19 cellular contexts compared by ENCODE assay signal in the genomic region with DNA sequence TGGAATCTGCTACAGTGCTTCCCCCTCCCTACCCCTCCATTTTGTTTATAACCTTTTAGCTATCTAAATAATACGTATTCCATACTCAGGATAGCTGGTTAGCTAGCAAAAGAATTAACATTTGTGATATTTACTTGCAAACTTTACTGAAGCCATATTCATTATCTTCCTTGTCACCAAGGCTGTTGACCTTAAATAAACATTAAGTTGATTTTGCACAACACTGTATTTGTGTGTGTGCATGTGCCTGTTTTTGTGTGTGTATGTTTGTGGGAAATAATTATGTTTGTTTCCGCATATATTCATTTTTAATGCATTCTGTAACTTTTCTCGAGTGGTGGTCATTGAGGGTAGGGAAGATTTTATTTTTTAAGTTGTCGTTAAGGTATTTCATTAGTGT. TPM values are rescaled to one million over a fixed set of nuclear protein-coding genes. Genes with fewer than 3 reads are reported as not detected.
DNase-seq lines count a peak whose midpoint lies in the region; ATAC-seq, FAIRE-seq and TF ChIP-seq lines count a peak whose summit lies in the region.
"Had no signal": no experiment of that assay in that cellular context is flagged by ENCODE, and none has a peak within 500 bp of the region (broad histone marks: within the 10 kb centered on the region; RNA-seq: fewer than 3 reads in every experiment).

No MANE protein-coding gene starts in this region.

- H3K79me2 ChIP-seq in HepG2 (ENCODE audit: insufficient read depth, low read length): no peaks in the 10 kb centered on the region

- POLR2A ChIA-PET in HepG2 (lab: Yijun Ruan, JAX): no interaction called here

- peaks cover 49% of the 10 kb centered on the region for H3K36me3 Mint-ChIP-seq in activated CD4-positive, alpha-beta T cell treated with anti-CD3 and anti-CD28 coated beads, Interleukin-2, amount 10 ng/mL, durations not matched to agents 24 days and 14 days (ENCODE audit: low read depth)

- no peak overlapping the region for H3K9ac ChIP-seq in HepG2 (ENCODE audit: insufficient read depth, low read depth, low read length)
- H3K9ac ChIP-seq: BLaER1 treated with 17β-estradiol and CSF1 and Interleukin-3, amounts not matched to agents 10 nM and 100 nM had no signal

- H3K4me1 Mint-ChIP-seq in activated CD4-positive, alpha-beta T cell treated with anti-CD3 and anti-CD28 coated beads, Interleukin-2, amount 10 ng/mL, durations not matched to agents 24 days and 14 days: peaks cover 2% of the 10 kb centered on the region

- CTCF ChIA-PET in HepG2 (lab: Yijun Ruan, JAX; ENCODE audit: low intra/inter-chr PET ratio, low total read pairs): no interaction called here

- peak; percentile 20 for DNase-seq in activated CD4-positive, alpha-beta T cell treated with anti-CD3 and anti-CD28 coated beads, Interleukin-2, amount 10 ng/mL, durations not matched to agents 24 days and 14 days
- no peak for DNase-seq in activated CD4-positive, alpha-beta T cell treated with anti-CD3 and anti-CD28 coated beads, Interleukin-2, amount 50 U/mL, for 1 hour
- DNase-seq in HepG2 (ENCODE audit: low spot score) (no peak), transverse colon (no peak)
- DNase-seq: BE2C; Calu3; CD4-positive, alpha-beta T cell; CD8-positive, alpha-beta memory T cell; DMS53; DMS79 treated with DMSO at 0.1 percent for 48 hours; H7; HCEC 1CT had no signal

- TF ChIP-seq CTCF in HepG2 (CRISPR knock-in tag; IDR thresholded peaks at IDR 0.05) (no peak), transverse colon (IDR thresholded peaks at IDR 0.05) (no peak), gastroesophageal sphincter (IDR thresholded peaks at IDR 0.05) (no peak)

- no peaks in the 10 kb centered on the region for H3K9me3 Mint-ChIP-seq in activated CD4-positive, alpha-beta T cell treated with anti-CD3 and anti-CD28 coated beads, Interleukin-2, amount 10 ng/mL, durations not matched to agents 24 days and 14 days
- H3K9me3 Mint-ChIP-seq: CD4-positive, alpha-beta T cell; CD8-positive, alpha-beta memory T cell had no signal

- H3K27me3 Mint-ChIP-seq in activated CD4-positive, alpha-beta T cell treated with anti-CD3 and anti-CD28 coated beads, Interleukin-2, amount 10 ng/mL, durations not matched to agents 24 days and 14 days: no peaks in the 10 kb centered on the region
- H3K27me3 Mint-ChIP-seq: CD4-positive, alpha-beta T cell; CD8-positive, alpha-beta memory T cell had no signal

- H3K27ac ChIP-seq in HepG2 (ENCODE audit: extremely low read length, insufficient read depth, low read length): no peak overlapping the region
- H3K27ac ChIP-seq in transverse colon: peak overlapping the region; percentile 75 to 78 (median 76)
- no peak overlapping the region for H3K27ac ChIP-seq in gastroesophageal sphincter
- H3K27ac ChIP-seq: 22Rv1; BLaER1 treated with 17β-estradiol and CSF1 and Interleukin-3, amounts not matched to agents 10 nM and 100 nM had no signal

- ATAC-seq in HepG2 (no peak), HG02798 (IDR thresholded peaks at IDR 0.05; ENCODE audit: poor library complexity, unreplicated experiment) (no peak), gastroesophageal sphincter (no peak)

- H3K4me1 ChIP-seq in HepG2 (ENCODE audit: insufficient read depth, low read length): peaks cover 14% of the 10 kb centered on the region
- peaks cover 0 to 54% (median 23%) of the 10 kb centered on the region in 4 donors for H3K4me1 ChIP-seq in transverse colon
- no peaks in the 10 kb centered on the region for H3K4me1 ChIP-seq in gastroesophageal sphincter
- H3K4me1 ChIP-seq: BE2C had no signal

- peaks cover 12% of the 10 kb centered on the region for H3K9me3 ChIP-seq in HepG2 (ENCODE audit: low read length)
- no peaks in the 10 kb centered on the region for H3K9me3 ChIP-seq in transverse colon
- H3K9me3 ChIP-seq in gastroesophageal sphincter: no peaks in the 10 kb centered on the region
- H3K9me3 ChIP-seq: BE2C had no signal

- FAIRE-seq in HepG2 (lab: Jason Lieb, UNC): no peak
- FAIRE-seq: GM18507, H1 had no signal

- in situ Hi-C loops in HepG2 (cut with HindIII; ENCODE audit: extremely low pct_ligation_motif_present, low pct_unique_long_range_greater_than_20kb) (no loop called here), transverse colon (cut with MboI; ENCODE audit: low pct_ligation_motif_present in 1 of 4, low pct_unique_long_range_greater_than_20kb in 1 of 4, low sequenced_read_pairs in 3 of 4) (no loop called here)

- no peak overlapping the region for H2AFZ ChIP-seq in HepG2 (ENCODE audit: low read length)

- TF ChIP-seq POLR2A in HepG2 (IDR thresholded peaks at IDR 0.05; ENCODE audit: insufficient read depth in 1 of 2, low read depth in 2 of 2, low read length in 2 of 2) (no peak), transverse colon (IDR thresholded peaks at IDR 0.05) (no peak), gastroesophageal sphincter (IDR thresholded peaks at IDR 0.05) (no peak)

- no peaks in the 10 kb centered on the region for H4K20me1 ChIP-seq in HepG2 (ENCODE audit: insufficient read depth, low read length)
- H4K20me1 ChIP-seq: BLaER1 treated with 17β-estradiol and CSF1 and Interleukin-3, amounts not matched to agents 10 nM and 100 nM had no signal

- BruUV-seq in HepG2 (replicated peaks; lab: Mats Ljungman, UMichigan): no TSS peak

- no peak overlapping the region for H3K27ac Mint-ChIP-seq in activated CD4-positive, alpha-beta T cell treated with anti-CD3 and anti-CD28 coated beads, Interleukin-2, amount 10 ng/mL, durations not matched to agents 24 days and 14 days
- H3K27ac Mint-ChIP-seq: CD14-positive monocyte; CD4-positive, alpha-beta T cell; CD8-positive, alpha-beta memory T cell had no signal

- intact Hi-C loops in activated CD4-positive, alpha-beta T cell treated with anti-CD3 and anti-CD28 coated beads, Interleukin-2, amount 10 ng/mL, durations not matched to agents 24 days and 14 days (cut with micrococcal nuclease): no loop called here
- intact Hi-C loops in HepG2 (cut with micrococcal nuclease; ENCODE audit: unreplicated experiment): no loop called here
- intact Hi-C loops in transverse colon (cut with DNase I; ENCODE audit: low total_unique reads): no loop called here

- TF ChIP-seq EP300 in HepG2 (IDR thresholded peaks at IDR 0.05; ENCODE audit: low read depth in 2 of 2, low read length in 2 of 2) (no peak), HepG2 (CRISPR knock-in tag; IDR thresholded peaks at IDR 0.05; ENCODE audit: borderline replicate concordance) (no peak), transverse colon (IDR thresholded peaks at IDR 0.05; ENCODE audit: low read depth) (no peak), gastroesophageal sphincter (IDR thresholded peaks at IDR 0.05) (no peak)

- H3K36me3 ChIP-seq in HepG2 (replicated peaks in 1 of 2; ENCODE audit: control insufficient read depth in 1 of 2, insufficient read depth in 2 of 2, low read length in 2 of 2) (peaks cover 3 to 25% of the 10 kb centered on the region in 2 experiments; a peak in 4 of 5 replicates), transverse colon (peaks cover 0 to 17% (median 7%) of the 10 kb centered on the region in 4 donors), gastroesophageal sphincter (peaks cover 0 to 49% of the 10 kb centered on the region in 2 donors)

- WGBS in HepG2 (ENCODE audit: low lambda C conversion rate): 95% methylated on average over 4 of the region's 4 CpGs
- 85 to 88% methylated on average over 4 of the region's 4 CpGs for WGBS in transverse colon (ENCODE audit: low coverage in 1 of 2), 2 donors
- WGBS in gastroesophageal sphincter (ENCODE audit: low coverage in 1 of 2), 2 donors: 95 to 97% methylated on average over 4 of the region's 4 CpGs

- H3K4me3 ChIP-seq in HepG2 (replicated peaks in 1 of 3; ENCODE audit: insufficient read depth in 1 of 3, low read depth in 2 of 3, low read length in 3 of 3) (no peak overlapping the region), transverse colon (no peak overlapping the region), gastroesophageal sphincter (no peak overlapping the region)
- H3K4me3 ChIP-seq: BLaER1 treated with 17β-estradiol and CSF1 and Interleukin-3, amounts not matched to agents 10 nM and 100 nM had no signal

- no peak for TF ChIP-seq RAD21 in HepG2 (CRISPR knock-in tag; IDR thresholded peaks at IDR 0.05)

- H3K4me2 ChIP-seq in HepG2 (ENCODE audit: low read depth, low read length): no peak overlapping the region
- H3K4me2 ChIP-seq: BLaER1 treated with 17β-estradiol and CSF1 and Interleukin-3, amounts not matched to agents 10 nM and 100 nM had no signal

- no peak overlapping the region for H3K4me3 Mint-ChIP-seq in activated CD4-positive, alpha-beta T cell treated with anti-CD3 and anti-CD28 coated beads, Interleukin-2, amount 10 ng/mL, durations not matched to agents 24 days and 14 days
- H3K4me3 Mint-ChIP-seq: CD14-positive monocyte; CD4-positive, alpha-beta T cell; CD8-positive, alpha-beta memory T cell had no signal

- no peaks in the 10 kb centered on the region for H3K27me3 ChIP-seq in HepG2 (ENCODE audit: control insufficient read depth in 1 of 2, insufficient read depth in 2 of 2, low read length in 2 of 2)
- H3K27me3 ChIP-seq in transverse colon: no peaks in the 10 kb centered on the region
- H3K27me3 ChIP-seq in gastroesophageal sphincter: no peaks in the 10 kb centered on the region
- H3K27me3 ChIP-seq: BE2C; BLaER1 treated with 17β-estradiol and CSF1 and Interleukin-3, amounts not matched to agents 10 nM and 100 nM had no signal

RNA-seq across cellular contexts. Expression of a gene that starts 15.9 kb away (rescaled TPM):
- 9.7 and 10.3 TPM in 2 replicates for total RNA-seq in activated CD4-positive, alpha-beta T cell treated with anti-CD3 and anti-CD28 coated beads, Interleukin-2, amount 10 ng/mL, durations not matched to agents 24 days and 14 days
- 25.6 and 26.9 TPM in 2 replicates for total RNA-seq in HepG2 (2016; rRNA removed; fragmentation: Illumina TruSeq; extraction: Trizol)
- total RNA-seq in HepG2 (2016; cell fraction: cytosol; rRNA removed; fragmentation: Illumina TruSeq; extraction: Trizol; ENCODE audit: low read depth): 17.9 and 19.9 TPM in 2 replicates
- 26.6 and 27.6 TPM in 2 replicates for total RNA-seq in HepG2 (2016; cell fraction: insoluble cytoplasmic fraction; rRNA removed; fragmentation: Illumina TruSeq; extraction: Trizol)
- 31.1 and 33.1 TPM in 2 replicates for total RNA-seq in HepG2 (2016; cell fraction: membrane; rRNA removed; fragmentation: Illumina TruSeq; extraction: Trizol)
- total RNA-seq in HepG2 (2016; cell fraction: nucleus; rRNA removed; fragmentation: Illumina TruSeq; extraction: Trizol): 15.4 and 16.4 TPM in 2 replicates
- polyA plus RNA-seq in HepG2 (2011; rRNA removed): 20.8 and 27.7 TPM in 2 replicates
- 12.3 and 20.7 TPM in 2 replicates for polyA plus RNA-seq in HepG2 (2011; cell fraction: cytosol; rRNA removed)
- 3.3 and 4.4 TPM in 2 replicates for polyA plus RNA-seq in HepG2 (2011; cell fraction: nucleus; rRNA removed)
- 20.8 and 25.5 TPM in 2 replicates for polyA plus RNA-seq in HepG2 (2012)
- 18.6 and 27.4 TPM in 2 replicates for polyA plus RNA-seq in HepG2 (2016; cell fraction: cytosol; fragmentation: Illumina TruSeq; extraction: Trizol; ENCODE audit: low read depth)
- polyA plus RNA-seq in HepG2 (2016; cell fraction: insoluble cytoplasmic fraction; fragmentation: Illumina TruSeq; extraction: Trizol; ENCODE audit: low read depth): 32.4 and 33.8 TPM in 2 replicates
- polyA plus RNA-seq in HepG2 (2016; cell fraction: membrane; fragmentation: Illumina TruSeq; extraction: Trizol; ENCODE audit: low read depth): 30.4 and 37.5 TPM in 2 replicates
- 23.7 and 24.2 TPM in 2 replicates for polyA plus RNA-seq in HepG2 (2016; cell fraction: nucleus; fragmentation: Illumina TruSeq; extraction: Trizol; ENCODE audit: insufficient read depth, low read depth)
- 6.9 and 8.6 TPM in 2 replicates for polyA minus RNA-seq in HepG2 (2011; rRNA and poly(A)+ RNA removed; ENCODE audit: low replicate concordance)
- 5.4 and 6.6 TPM in 2 replicates for polyA minus RNA-seq in HepG2 (2011; cell fraction: cytosol; rRNA and poly(A)+ RNA removed)
- 3.6 and 5.1 TPM in 2 replicates for polyA minus RNA-seq in HepG2 (2011; cell fraction: nucleus; rRNA and poly(A)+ RNA removed)
- total RNA-seq in transverse colon: 10 to 100 TPM in 2 of 4 donors, 1 to 10 TPM in 2; 3.4 to 15.7 (median 9.5) TPM
- total RNA-seq in gastroesophageal sphincter: 10 to 100 TPM; 10.6 to 15.7 (median 13.9) TPM

RNA-seq across cellular contexts. Expression of a gene that starts 16.2 kb away (rescaled TPM):
- total RNA-seq in activated CD4-positive, alpha-beta T cell treated with anti-CD3 and anti-CD28 coated beads, Interleukin-2, amount 10 ng/mL, durations not matched to agents 24 days and 14 days: 31.5 and 32.1 TPM in 2 replicates
- 9.2 and 10.2 TPM in 2 replicates for total RNA-seq in HepG2 (2016; rRNA removed; fragmentation: Illumina TruSeq; extraction: Trizol)
- total RNA-seq in HepG2 (2016; cell fraction: cytosol; rRNA removed; fragmentation: Illumina TruSeq; extraction: Trizol; ENCODE audit: low read depth): 1.7 and 2.2 TPM in 2 replicates
- total RNA-seq in HepG2 (2016; cell fraction: insoluble cytoplasmic fraction; rRNA removed; fragmentation: Illumina TruSeq; extraction: Trizol): 7.8 and 9.8 TPM in 2 replicates
- total RNA-seq in HepG2 (2016; cell fraction: membrane; rRNA removed; fragmentation: Illumina TruSeq; extraction: Trizol): 6.1 and 6.8 TPM in 2 replicates
- total RNA-seq in HepG2 (2016; cell fraction: nucleus; rRNA removed; fragmentation: Illumina TruSeq; extraction: Trizol): 13.9 and 15.6 TPM in 2 replicates
- polyA plus RNA-seq in HepG2 (2011; rRNA removed): 4.3 and 7.4 TPM in 2 replicates
- polyA plus RNA-seq in HepG2 (2011; cell fraction: cytosol; rRNA removed): 2.8 and 3.6 TPM in 2 replicates
- 2.2 and 3.6 TPM in 2 replicates for polyA plus RNA-seq in HepG2 (2011; cell fraction: nucleus; rRNA removed)
- 4.2 and 5.9 TPM in 2 replicates for polyA plus RNA-seq in HepG2 (2012)
- polyA plus RNA-seq in HepG2 (2016; cell fraction: cytosol; fragmentation: Illumina TruSeq; extraction: Trizol; ENCODE audit: low read depth): 1.4 and 1.7 TPM in 2 replicates
- polyA plus RNA-seq in HepG2 (2016; cell fraction: insoluble cytoplasmic fraction; fragmentation: Illumina TruSeq; extraction: Trizol; ENCODE audit: low read depth): 4.1 and 4.6 TPM in 2 replicates
- polyA plus RNA-seq in HepG2 (2016; cell fraction: membrane; fragmentation: Illumina TruSeq; extraction: Trizol; ENCODE audit: low read depth): 2.7 TPM in 2 replicates
- 12.9 and 13.8 TPM in 2 replicates for polyA plus RNA-seq in HepG2 (2016; cell fraction: nucleus; fragmentation: Illumina TruSeq; extraction: Trizol; ENCODE audit: insufficient read depth, low read depth)
- polyA minus RNA-seq in HepG2 (2011; rRNA and poly(A)+ RNA removed; ENCODE audit: low replicate concordance): 5.8 and 9.3 TPM in 2 replicates
- 6.3 and 7.1 TPM in 2 replicates for polyA minus RNA-seq in HepG2 (2011; cell fraction: cytosol; rRNA and poly(A)+ RNA removed)
- 16.0 and 16.5 TPM in 2 replicates for polyA minus RNA-seq in HepG2 (2011; cell fraction: nucleus; rRNA and poly(A)+ RNA removed)
- total RNA-seq in transverse colon: 10 to 100 TPM; 14.5 to 28.6 (median 24.1) TPM
- 10 to 100 TPM; 15.1 to 28.8 (median 20.1) TPM for total RNA-seq in gastroesophageal sphincter

Comparison
In these comparisons a context has a peak if more than half of its experiments do, and no peak if none do; other contexts are left out.
1. H3K27ac ChIP-seq: peak in transverse colon (4 of 4); none in HepG2 (single experiment) and gastroesophageal sphincter (0 of 4).